ENCODE assay signal across 8 cellular contexts in genomic region chr3:129343643-129344360, GRCh38.
DNase-seq lines count a peak whose midpoint lies in the region; ATAC-seq, FAIRE-seq and TF ChIP-seq lines count a peak whose summit lies in the region.

No MANE protein-coding gene starts in this region.

- ATAC-seq in GM12878 (peak; percentile 85), GM18511 (IDR thresholded peaks at IDR 0.05; ENCODE audit: unreplicated experiment) (no peak), GM21576 (IDR thresholded peaks at IDR 0.05; ENCODE audit: unreplicated experiment) (no peak)

- H3K4me3 ChIP-seq in OCI-LY7 (ENCODE audit: low read depth, low read length, poor library complexity, severe bottlenecking), result no peak overlapping the region
- no peak overlapping the region for H3K4me3 ChIP-seq in GM12878
- H3K4me3 ChIP-seq in kidney epithelial cell (ENCODE audit: low read depth, low read length), result peak overlapping the region; percentile 21
- no peak overlapping the region for H3K4me3 ChIP-seq in SK-N-SH (ENCODE audit: low read depth in 2 of 2, low read length in 1 of 2)

- SMC1A ChIA-PET in GM12878 (lab: Charles Lee; ENCODE audit: uncharacterized antibody, unreplicated experiment), result interaction anchor here (0.5 kb wide), 1 partner anchor 374 kb away, joined by 3 read pairs; no protein-coding TSS in a partner anchor

- H3K4me2 ChIP-seq in OCI-LY7 (ENCODE audit: low read length) (peak overlapping the region; percentile 35; the same call in 1 of the 2 replicates), GM12878 (ENCODE audit: control insufficient read depth, insufficient read depth) (no peak overlapping the region), SK-N-SH (no peak overlapping the region)

- BruUV-seq in OCI-LY7 (replicated peaks; lab: Mats Ljungman, UMichigan) (no TSS peak), GM12878 (replicated peaks; lab: Mats Ljungman, UMichigan) (no TSS peak)

- H3K9ac ChIP-seq in GM12878 (ENCODE audit: control insufficient read depth, insufficient read depth, low read length) (no peak overlapping the region), SK-N-SH (no peak overlapping the region)

- 6% methylated on average over 29 of the region's 39 CpGs for WGBS in GM12878 (ENCODE audit: insufficient coverage, insufficient replicate concordance, low lambda C conversion rate, missing lambda C conversion rate)
- WGBS in SK-N-SH (ENCODE audit: low lambda C conversion rate), result 75% methylated on average over 10 of the region's 39 CpGs

- H3K27ac ChIP-seq in OCI-LY7 (ENCODE audit: low read depth, low read length, poor library complexity, severe bottlenecking) (no peak overlapping the region), GM12878 (ENCODE audit: control insufficient read depth, insufficient read depth) (no peak overlapping the region), SK-N-SH (ENCODE audit: low read depth in 2 of 2, low read length in 1 of 2) (no peak overlapping the region; a peak in 1 of 4 replicates)

- POLR2A ChIA-PET in OCI-LY7 (lab: Charles Lee), result no interaction called here
- POLR2A ChIA-PET in GM12878 (lab: Charles Lee), result no interaction called here
- POLR2A ChIA-PET in SK-N-SH (lab: Yijun Ruan, JAX), result no interaction called here

- TF ChIP-seq CTCF in OCI-LY7 (conservative IDR thresholded peaks at IDR 0.05; ENCODE audit: low read length) (peak; percentile 72), GM12878 (IDR thresholded peaks at IDR 0.05 in 2 of 3, conservative IDR thresholded peaks at IDR 0.05 in 1 of 3; ENCODE audit: control insufficient read depth in 2 of 3, extremely low read depth in 1 of 3, insufficient read depth in 1 of 3, low read depth in 3 of 3, low read length in 3 of 3) (peak; percentile 40 to 59 (median 43)), kidney epithelial cell (IDR thresholded peaks at IDR 0.05; ENCODE audit: insufficient read depth, low read length, poor library complexity, severe bottlenecking) (peak; percentile 72), SK-N-SH (IDR thresholded peaks at IDR 0.05) (no peak)

- RAD21 ChIA-PET in GM12878 (lab: Charles Lee; ENCODE audit: unreplicated experiment), result no interaction called here

- H3K9me2 ChIP-seq in OCI-LY7 (ENCODE audit: insufficient read depth, low read length) (no peaks in the 10 kb centered on the region), SK-N-SH (no peaks in the 10 kb centered on the region)

- H3K27me3 ChIP-seq in GM12878 (replicated peaks in 1 of 2; ENCODE audit: control insufficient read depth in 2 of 2, insufficient read depth in 2 of 2, low read length in 1 of 2) (no peaks in the 10 kb centered on the region; a peak in 1 of 4 replicates), kidney epithelial cell (ENCODE audit: control insufficient read depth, insufficient read depth, low read length) (peaks cover 19% of the 10 kb centered on the region), SK-N-SH (ENCODE audit: insufficient read depth) (no peaks in the 10 kb centered on the region)

- no peak for TF ChIP-seq POLR2A in GM12878 (IDR thresholded peaks at IDR 0.05; ENCODE audit: low read depth, low read length)

- H3K9me3 ChIP-seq in OCI-LY7 (ENCODE audit: low read length), result no peaks in the 10 kb centered on the region
- H3K9me3 ChIP-seq in GM12878 (replicated peaks; ENCODE audit: control insufficient read depth, insufficient read depth, low read length), result no peaks in the 10 kb centered on the region
- H3K9me3 ChIP-seq in SK-N-SH, result no peaks in the 10 kb centered on the region

- H4K20me1 ChIP-seq in OCI-LY7 (ENCODE audit: insufficient read depth, low read length) (no peaks in the 10 kb centered on the region), GM12878 (ENCODE audit: control insufficient read depth, insufficient read depth) (no peaks in the 10 kb centered on the region), SK-N-SH (ENCODE audit: insufficient read depth) (no peaks in the 10 kb centered on the region)

- TF ChIP-seq RAD21 in GM12878 (IDR thresholded peaks at IDR 0.05; ENCODE audit: insufficient read depth, low read depth, low read length), result 0 out of 2 replicates have a peak, but pooled peaks have one; percentile 19
- TF ChIP-seq RAD21 in SK-N-SH (IDR thresholded peaks at IDR 0.05; ENCODE audit: low read length), result no peak

- H2AFZ ChIP-seq in OCI-LY7 (ENCODE audit: low read length), result no peak overlapping the region
- H2AFZ ChIP-seq in GM12878 (ENCODE audit: control insufficient read depth, low read depth, low read length), result no peak overlapping the region; the same call in 1 of the 2 replicates
- no peak overlapping the region for H2AFZ ChIP-seq in SK-N-SH (ENCODE audit: low read depth)

- intact Hi-C loops in OCI-LY7 (cut with micrococcal nuclease; ENCODE audit: unreplicated experiment) (no loop called here), GM12878 (cut with micrococcal nuclease; ENCODE audit: unreplicated experiment) (no loop called here)

- in situ Hi-C loops in GM12878 (cut with MboI), result no loop called here

- H3K36me3 ChIP-seq in OCI-LY7 (ENCODE audit: insufficient read depth, low read length), result no peaks in the 10 kb centered on the region
- no peaks in the 10 kb centered on the region for H3K36me3 ChIP-seq in GM12878 (ENCODE audit: control insufficient read depth in 2 of 2, insufficient read depth in 2 of 2, low read length in 1 of 2)
- H3K36me3 ChIP-seq in kidney epithelial cell (ENCODE audit: control insufficient read depth, insufficient read depth, low read length), result no peaks in the 10 kb centered on the region
- no peaks in the 10 kb centered on the region for H3K36me3 ChIP-seq in SK-N-SH (replicated peaks in 1 of 2; ENCODE audit: control insufficient read depth in 1 of 2, insufficient read depth in 2 of 2, low read length in 1 of 2)

- H3F3A ChIP-seq in SK-N-SH (replicated peaks; ENCODE audit: insufficient read depth), result no peaks in the 10 kb centered on the region

- H3K4me1 ChIP-seq in OCI-LY7 (ENCODE audit: insufficient read depth, low read length, poor library complexity, severe bottlenecking) (peaks cover 12% of the 10 kb centered on the region), GM12878 (ENCODE audit: control insufficient read depth, insufficient read depth, low read length) (no peaks in the 10 kb centered on the region), SK-N-SH (ENCODE audit: control insufficient read depth in 1 of 2, insufficient read depth in 2 of 2, low read depth in 1 of 2, low read length in 1 of 2) (peaks cover 0 to 33% of the 10 kb centered on the region in 2 experiments; a peak in 1 of 4 replicates)

- CTCF ChIA-PET in OCI-LY7 (lab: Charles Lee; ENCODE audit: unreplicated experiment) (no interaction called here), GM12878 (lab: Yijun Ruan, JAX) (interaction anchor here (0.6 kb wide), 1 partner anchor 99 kb away, joined by 3 read pairs; no protein-coding TSS in a partner anchor), SK-N-SH (lab: Yijun Ruan, JAX) (interaction anchor here (0.6 kb wide), 1 partner anchor 41 kb away, joined by 3 read pairs; no protein-coding TSS in a partner anchor)

- no peak for FAIRE-seq in GM12878 (lab: Jason Lieb, UNC)

- peak; percentile 79 for DNase-seq in ELF-1 (ENCODE audit: low read depth, low spot score)
- DNase-seq in OCI-LY7 (ENCODE audit: low spot score), result peak; percentile 24
- DNase-seq in GM12878 (ENCODE audit: low read depth, low spot score), result no peak
- DNase-seq in kidney epithelial cell (ENCODE audit: low read depth), result no peak
- DNase-seq in stimulated activated CD8-positive, alpha-beta memory T cell treated with anti-CD3 and anti-CD28 coated beads, Interleukin-4, amount 100 ng/mL, for 48 hours, result peak; percentile 61
- no peak for DNase-seq in SK-N-SH

- H3K79me2 ChIP-seq in OCI-LY7 (ENCODE audit: insufficient read depth, low read depth, low read length) (no peaks in the 10 kb centered on the region), GM12878 (ENCODE audit: control insufficient read depth, insufficient read depth, low read length) (no peaks in the 10 kb centered on the region), SK-N-SH (ENCODE audit: insufficient read depth) (no peaks in the 10 kb centered on the region)

- TF ChIP-seq EP300 in GM12878 (IDR thresholded peaks at IDR 0.05; ENCODE audit: borderline replicate concordance in 1 of 2, control insufficient read depth in 1 of 2, low read depth in 2 of 2, low read length in 2 of 2) (no peak), SK-N-SH (IDR thresholded peaks at IDR 0.05; ENCODE audit: borderline replicate concordance in 1 of 2, low read depth in 1 of 2, low read length in 1 of 2) (no peak)

TF ChIP-seq in GM12878, 131 proteins besides CTCF, POLR2A, EP300 and RAD21:
- TF ChIP-seq SMC3 (IDR thresholded peaks at IDR 0.05; ENCODE audit: borderline replicate concordance, low read length), result no peak
- 0 out of 2 replicates have a peak, but pooled peaks have one; percentile 21 for TF ChIP-seq NR2F1 (conservative IDR thresholded peaks at IDR 0.05)

TF ChIP-seq in SK-N-SH, 30 proteins besides CTCF, POLR2A, EP300 and RAD21 (continues in another document):
- TF ChIP-seq SIN3A (IDR thresholded peaks at IDR 0.05; ENCODE audit: borderline replicate concordance, low read depth, low read length) (no peak), JUND (IDR thresholded peaks at IDR 0.05) (no peak), NFIC (IDR thresholded peaks at IDR 0.05; ENCODE audit: borderline replicate concordance) (no peak), YY1 (IDR thresholded peaks at IDR 0.05; ENCODE audit: low read depth) (no peak), REST (IDR thresholded peaks at IDR 0.05; ENCODE audit: low read depth, low read length) (no peak), GABPA (IDR thresholded peaks at IDR 0.05; ENCODE audit: low read depth) (no peak), RFX5 (IDR thresholded peaks at IDR 0.05; ENCODE audit: low read length) (no peak)

Comparison
In these comparisons a context has a peak if more than half of its experiments do, and no peak if none do; other contexts are left out.
1. DNase-seq: peak in ELF-1 (single experiment), OCI-LY7 (single experiment) and stimulated activated CD8-positive, alpha-beta memory T cell treated with anti-CD3 and anti-CD28 coated beads, Interleukin-4, amount 100 ng/mL, for 48 hours (single experiment); none in GM12878 (single experiment), kidney epithelial cell (single experiment) and SK-N-SH (single experiment).